In the genomic region with DNA sequence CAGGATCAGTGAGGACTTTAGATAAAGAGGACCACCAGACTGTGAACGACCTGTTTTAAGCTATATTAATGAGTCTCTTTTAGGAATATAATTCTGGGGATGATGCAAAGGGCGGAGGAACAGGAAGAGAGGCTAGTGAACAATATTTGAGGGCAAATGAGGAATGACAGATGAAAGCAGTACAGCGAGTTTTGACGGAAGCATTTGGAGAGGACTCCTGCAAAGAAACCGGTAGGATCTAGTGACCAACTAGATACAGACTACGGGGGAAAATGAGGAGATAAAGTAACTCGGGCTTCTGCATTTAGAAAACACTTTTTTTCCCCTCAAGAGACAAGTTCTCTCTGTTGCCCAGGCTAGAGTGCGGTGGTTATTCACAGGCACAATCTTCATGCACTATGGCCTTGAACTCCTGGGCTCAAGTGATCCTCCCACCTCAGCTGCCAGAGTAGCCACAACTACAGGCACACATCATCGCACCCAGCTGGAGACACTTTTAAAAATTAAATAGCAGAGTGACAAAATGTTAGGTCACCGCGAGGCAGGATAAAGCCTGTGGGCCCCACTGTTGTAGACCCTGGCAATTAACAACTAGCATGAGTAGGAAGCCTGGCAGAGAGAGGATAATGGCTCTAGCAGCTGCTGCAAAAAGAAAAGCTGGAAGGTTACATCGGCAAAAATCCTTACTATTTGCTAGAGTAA, we compare ENCODE assay signal across 12 cellular contexts.
DNase-seq lines count a peak whose midpoint lies in the region; ATAC-seq, FAIRE-seq and TF ChIP-seq lines count a peak whose summit lies in the region.
"Had no signal": no experiment of that assay in that cellular context is flagged by ENCODE, and none has a peak within 500 bp of the region (broad histone marks: within the 10 kb centered on the region; RNA-seq: fewer than 3 reads in every experiment).

No MANE protein-coding gene starts in this region.

- no peak for TF ChIP-seq EP300 in K562 (IDR thresholded peaks at IDR 0.05; ENCODE audit: low read length)

- no peaks in the 10 kb centered on the region for H3K36me3 ChIP-seq in K562 (ENCODE audit: control insufficient read depth, insufficient read depth, low read length)
- H3K36me3 ChIP-seq in pancreas: no peaks in the 10 kb centered on the region
- H3K36me3 ChIP-seq: tibial artery had no signal

- CTCF ChIA-PET in K562 (lab: Yijun Ruan, JAX; ENCODE audit: low intra/inter-chr PET ratio): no interaction called here

- H3K27ac ChIP-seq in K562 (ENCODE audit: extremely low read depth, low read depth, low read length) (no peak overlapping the region), pancreas (peak overlapping the region in 1 of 4 donors; percentile 19)
- H3K27ac ChIP-seq: tibial artery had no signal

- DNase-seq in NCI-H1417 (lab: John Stamatoyannopoulos, UW) (peak in 2 of 3 experiments; percentile 65 to 91), K562 (ENCODE audit: extremely low read depth in 1 of 4, low spot score in 3 of 4) (no peak), pancreas (no peak), hepatic stellate cell (ENCODE audit: low spot score) (no peak), CD1c-positive myeloid dendritic cell (ENCODE audit: extremely low spot score) (no peak)
- DNase-seq in stimulated activated CD4-positive, alpha-beta T cell treated with anti-CD3 and anti-CD28 coated beads, Interleukin-15, amount 100 ng/mL, for 24 hours: no peak
- DNase-seq: activated CD4-positive, alpha-beta T cell treated with anti-CD3 and anti-CD28 coated beads, Interleukin-2, amount 50 U/mL, for 1 hour; activated naive CD8-positive, alpha-beta T cell treated with anti-CD3 and anti-CD28 coated beads, Interleukin-2, amount 10 ng/mL, durations not matched to agents 7 days and 5 days; SIG-M5; tibial artery had no signal

- no peaks in the 10 kb centered on the region for H3K9me1 ChIP-seq in K562 (ENCODE audit: control insufficient read depth, insufficient read depth, low read length)

- FAIRE-seq in K562 (lab: Jason Lieb, UNC) (no peak), pancreas (lab: Jason Lieb, UNC) (no peak)

- BruUV-seq in K562 (replicated peaks; lab: Mats Ljungman, UMichigan): no TSS peak

- 50% methylated on average over 12 of the region's 12 CpGs for WGBS in K562 (ENCODE audit: insufficient coverage, low coverage, missing lambda C conversion rate)
- WGBS in pancreas, 2 donors: 35 to 39% methylated on average over 12 of the region's 12 CpGs

- POLR2A ChIA-PET in K562 (lab: Yijun Ruan, JAX): interaction anchor here (0.6 to 1.4 kb wide), 4 partner anchors 8 to 382 kb away, joined by 3 to 4 read pairs (median 3); no protein-coding TSS in a partner anchor

- intact Hi-C loops in K562 (cut with micrococcal nuclease): loop anchor here (10.0 kb wide), 1 partner anchor 61 kb away; no protein-coding TSS in a partner anchor
- intact Hi-C loops in pancreas (cut with DNase I): no loop called here

- peaks cover 12 to 21% of the 10 kb centered on the region in 2 experiments; a peak in 4 of 5 replicates for H3K4me1 ChIP-seq in K562 (replicated peaks in 1 of 2; ENCODE audit: control insufficient read depth in 2 of 2, insufficient read depth in 2 of 2, low read length in 2 of 2)
- H3K4me1 ChIP-seq in pancreas: peaks cover 0 to 9% (median 4%) of the 10 kb centered on the region in 3 donors

- no peaks in the 10 kb centered on the region for H3K9me3 ChIP-seq in K562 (replicated peaks; ENCODE audit: control insufficient read depth, insufficient read depth, low read depth, low read length)
- no peaks in the 10 kb centered on the region for H3K9me3 ChIP-seq in pancreas
- H3K9me3 ChIP-seq: tibial artery had no signal

- no peak overlapping the region for H2AFZ ChIP-seq in K562 (ENCODE audit: low read depth, low read length)

- TF ChIP-seq POLR2A in K562 (conservative IDR thresholded peaks at IDR 0.05): no peak

- no peak for TF ChIP-seq RAD21 in K562 (CRISPR knock-in tag; conservative IDR thresholded peaks at IDR 0.05 in 1 of 2, IDR thresholded peaks at IDR 0.05 in 1 of 2)

- H3K4me3 ChIP-seq in K562 (no peak overlapping the region), pancreas (no peak overlapping the region)
- H3K4me3 ChIP-seq: tibial artery had no signal

- H3K9ac ChIP-seq in K562 (ENCODE audit: insufficient read depth in 1 of 2, low read depth in 2 of 2, low read length in 2 of 2): peak overlapping the region in 1 of 2 experiments; percentile 20; a peak in 1 of 4 replicates

- no peaks in the 10 kb centered on the region for H3K27me3 ChIP-seq in K562 (ENCODE audit: control insufficient read depth in 2 of 2, insufficient read depth in 2 of 2, low read length in 2 of 2)
- no peaks in the 10 kb centered on the region for H3K27me3 ChIP-seq in pancreas
- H3K27me3 ChIP-seq: tibial artery had no signal

- in situ Hi-C loops in K562 (cut with MboI): no loop called here

- H3K4me2 ChIP-seq in K562 (ENCODE audit: insufficient read depth, low read length): no peak overlapping the region

- 0 out of 3 replicates have a peak, but pooled peaks cover 5% of the 10 kb centered on the region for H3K79me2 ChIP-seq in K562 (ENCODE audit: control insufficient read depth, insufficient read depth, low read length)

- TF ChIP-seq CTCF in K562 (IDR thresholded peaks at IDR 0.05 in 2 of 3, conservative IDR thresholded peaks at IDR 0.05 in 1 of 3; ENCODE audit: insufficient read depth in 2 of 3, low read depth in 1 of 3, low read length in 3 of 3): no peak
- no peak for TF ChIP-seq CTCF in pancreas (IDR thresholded peaks at IDR 0.05)

- peak; percentile 50 for ATAC-seq in GM18511 (IDR thresholded peaks at IDR 0.05; ENCODE audit: unreplicated experiment)
- ATAC-seq in K562: peak; percentile 52
- peak in 3 of 4 donors; percentile 55 to 67 (median 65) for ATAC-seq in pancreas
- no peak for ATAC-seq in GM19455 (IDR thresholded peaks at IDR 0.05; ENCODE audit: unreplicated experiment)

- H4K20me1 ChIP-seq in K562 (replicated peaks; ENCODE audit: control insufficient read depth, insufficient read depth, low read length): no peaks in the 10 kb centered on the region; the same call in 1 of the 2 replicates

TF ChIP-seq in K562, 482 proteins besides CTCF, POLR2A, EP300 and RAD21:
- TF ChIP-seq, protein P1, sequence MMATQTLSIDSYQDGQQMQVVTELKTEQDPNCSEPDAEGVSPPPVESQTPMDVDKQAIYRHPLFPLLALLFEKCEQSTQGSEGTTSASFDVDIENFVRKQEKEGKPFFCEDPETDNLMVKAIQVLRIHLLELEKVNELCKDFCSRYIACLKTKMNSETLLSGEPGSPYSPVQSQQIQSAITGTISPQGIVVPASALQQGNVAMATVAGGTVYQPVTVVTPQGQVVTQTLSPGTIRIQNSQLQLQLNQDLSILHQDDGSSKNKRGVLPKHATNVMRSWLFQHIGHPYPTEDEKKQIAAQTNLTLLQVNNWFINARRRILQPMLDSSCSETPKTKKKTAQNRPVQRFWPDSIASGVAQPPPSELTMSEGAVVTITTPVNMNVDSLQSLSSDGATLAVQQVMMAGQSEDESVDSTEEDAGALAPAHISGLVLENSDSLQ (IDR thresholded peaks at IDR 0.05): no peak
- peak; percentile 60; the same call in 1 of the 2 replicates for TF ChIP-seq TFAP4 (CRISPR knock-in tag; IDR thresholded peaks at IDR 0.05; ENCODE audit: borderline replicate concordance)

Comparison
In these comparisons a context has a peak if more than half of its experiments do, and no peak if none do; other contexts are left out.
1. DNase-seq: peak in NCI-H1417 (2 of 3); none in K562 (0 of 4), pancreas (0 of 6), hepatic stellate cell (single experiment), stimulated activated CD4-positive, alpha-beta T cell treated with anti-CD3 and anti-CD28 coated beads, Interleukin-15, amount 100 ng/mL, for 24 hours (single experiment) and CD1c-positive myeloid dendritic cell (single experiment).